In the genomic region with DNA sequence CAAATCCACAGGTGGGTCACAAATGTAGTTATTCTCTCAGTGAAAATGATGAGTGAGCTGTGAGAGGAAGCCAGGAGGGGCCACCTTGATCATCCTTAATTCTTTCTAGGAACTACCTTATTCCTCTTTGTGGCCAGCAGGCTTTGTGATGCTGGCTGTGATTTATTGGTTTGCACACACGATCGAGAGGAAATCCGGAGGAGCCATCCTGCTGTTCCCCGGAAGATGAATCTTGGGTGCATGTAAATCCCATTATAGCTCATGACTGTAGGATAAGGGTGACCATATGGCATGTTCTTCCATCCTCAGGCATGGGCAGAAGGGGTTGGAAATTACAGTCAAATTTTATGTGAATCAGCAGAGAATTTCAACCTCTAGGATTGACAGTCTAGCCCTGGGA, we compare ENCODE assay signal across 17 cellular contexts.
DNase-seq lines count a peak whose midpoint lies in the region; ATAC-seq, FAIRE-seq and TF ChIP-seq lines count a peak whose summit lies in the region.
"Had no signal": no experiment of that assay in that cellular context is flagged by ENCODE, and none has a peak within 500 bp of the region (broad histone marks: within the 10 kb centered on the region; RNA-seq: fewer than 3 reads in every experiment).

No MANE protein-coding gene starts in this region.

- CTCF ChIA-PET in K562 (lab: Yijun Ruan, JAX; ENCODE audit: low intra/inter-chr PET ratio), result no interaction called here

- TF ChIP-seq RAD21 in K562 (CRISPR knock-in tag; conservative IDR thresholded peaks at IDR 0.05 in 1 of 2, IDR thresholded peaks at IDR 0.05 in 1 of 2), result no peak

- H3K4me1 Mint-ChIP-seq in glutamatergic neuron (ENCODE audit: low read depth, unreplicated experiment), result peaks cover 3% of the 10 kb centered on the region
- H3K4me1 Mint-ChIP-seq: GM23338 had no signal

- H3K27ac Mint-ChIP-seq in glutamatergic neuron (ENCODE audit: unreplicated experiment), result no peak overlapping the region
- H3K27ac Mint-ChIP-seq: GM23338 had no signal

- no peaks in the 10 kb centered on the region for H3K79me2 ChIP-seq in K562 (ENCODE audit: control insufficient read depth, insufficient read depth, low read length)

- no peak for ATAC-seq in K562
- no peak for ATAC-seq in right lobe of liver
- ATAC-seq: GM23338 had no signal

- no peak overlapping the region for H3K9ac ChIP-seq in K562 (ENCODE audit: insufficient read depth in 1 of 2, low read depth in 2 of 2, low read length in 2 of 2)

- TF ChIP-seq CTCF in K562 (IDR thresholded peaks at IDR 0.05 in 2 of 3, conservative IDR thresholded peaks at IDR 0.05 in 1 of 3; ENCODE audit: insufficient read depth in 2 of 3, low read depth in 1 of 3, low read length in 3 of 3) (no peak), glutamatergic neuron (IDR thresholded peaks at IDR 0.05; ENCODE audit: partially characterized antibody, unreplicated experiment) (no peak), stomach (IDR thresholded peaks at IDR 0.05) (no peak), right lobe of liver (IDR thresholded peaks at IDR 0.05) (no peak)

- TF ChIP-seq EP300 in K562 (IDR thresholded peaks at IDR 0.05; ENCODE audit: low read length) (no peak), stomach (IDR thresholded peaks at IDR 0.05) (no peak)

- H3K9me3 ChIP-seq in K562 (replicated peaks; ENCODE audit: control insufficient read depth, insufficient read depth, low read depth, low read length) (no peaks in the 10 kb centered on the region), stomach (peaks cover 0 to 3% (median 0%) of the 10 kb centered on the region in 4 donors), right lobe of liver (no peaks in the 10 kb centered on the region)
- H3K9me3 ChIP-seq: Caco-2 had no signal

- H3K36me3 ChIP-seq in K562 (ENCODE audit: control insufficient read depth, insufficient read depth, low read length) (no peaks in the 10 kb centered on the region), stomach (no peaks in the 10 kb centered on the region), right lobe of liver (no peaks in the 10 kb centered on the region)

- POLR2A ChIA-PET in K562 (lab: Yijun Ruan, JAX), result no interaction called here

- H3K4me1 ChIP-seq in K562 (replicated peaks in 1 of 2; ENCODE audit: control insufficient read depth in 2 of 2, insufficient read depth in 2 of 2, low read length in 2 of 2), result peaks cover 5 to 19% of the 10 kb centered on the region in 2 experiments; a peak in 4 of 5 replicates
- no peaks in the 10 kb centered on the region for H3K4me1 ChIP-seq in stomach
- no peaks in the 10 kb centered on the region for H3K4me1 ChIP-seq in right lobe of liver

- peak; percentile 11 for FAIRE-seq in K562 (lab: Jason Lieb, UNC)
- FAIRE-seq: A204.1, G401.6, GM12891, H54 had no signal

- H3K9me1 ChIP-seq in K562 (ENCODE audit: control insufficient read depth, insufficient read depth, low read length), result no peaks in the 10 kb centered on the region

- in situ Hi-C loops in K562 (cut with MboI), result no loop called here

- no peak overlapping the region for H2AFZ ChIP-seq in K562 (ENCODE audit: low read depth, low read length)
- H2AFZ ChIP-seq: GM23338 had no signal

- H3K27ac ChIP-seq in K562 (ENCODE audit: extremely low read depth, low read depth, low read length), result no peak overlapping the region
- H3K27ac ChIP-seq in stomach, result no peak overlapping the region
- H3K27ac ChIP-seq in right lobe of liver, result no peak overlapping the region
- H3K27ac ChIP-seq: C4-2B had no signal

- H3K27me3 Mint-ChIP-seq in glutamatergic neuron (ENCODE audit: unreplicated experiment), result peaks cover 3% of the 10 kb centered on the region
- H3K27me3 Mint-ChIP-seq: CD4-positive, alpha-beta T cell had no signal

- DNase-seq in NCI-H524 (lab: John Stamatoyannopoulos, UW), result peak; percentile 53 to 82
- DNase-seq in NCI-H82 (lab: John Stamatoyannopoulos, UW), result peak; percentile 94
- DNase-seq in K562 (ENCODE audit: extremely low read depth in 1 of 4, low spot score in 3 of 4), result no peak
- no peak for DNase-seq in glutamatergic neuron
- no peak for DNase-seq in stomach
- DNase-seq in DMS53 (lab: John Stamatoyannopoulos, UW), result no peak
- DNase-seq in right lobe of liver, result no peak
- DNase-seq: AML-193; Caco-2; CD4-positive, alpha-beta T cell; HCEC 1CT had no signal

- no peaks in the 10 kb centered on the region for H4K20me1 ChIP-seq in K562 (replicated peaks; ENCODE audit: control insufficient read depth, insufficient read depth, low read length)

- no TSS peak for BruUV-seq in K562 (replicated peaks; lab: Mats Ljungman, UMichigan)

- intact Hi-C loops in K562 (cut with micrococcal nuclease) (no loop called here), stomach (cut with DNase I; ENCODE audit: low total_unique reads) (no loop called here), right lobe of liver (cut with DNase I) (no loop called here)

- H3K9me3 Mint-ChIP-seq in glutamatergic neuron (ENCODE audit: unreplicated experiment), result peaks cover 5% of the 10 kb centered on the region
- H3K9me3 Mint-ChIP-seq: CD4-positive, alpha-beta T cell had no signal

- H3K4me2 ChIP-seq in K562 (ENCODE audit: insufficient read depth, low read length), result no peak overlapping the region
- H3K4me2 ChIP-seq: GM23338 had no signal

- TF ChIP-seq POLR2A in K562 (conservative IDR thresholded peaks at IDR 0.05), result no peak
- no peak for TF ChIP-seq POLR2A in stomach (IDR thresholded peaks at IDR 0.05)
- TF ChIP-seq POLR2A in right lobe of liver (IDR thresholded peaks at IDR 0.05), result no peak

- peaks cover 11% of the 10 kb centered on the region for H3K36me3 Mint-ChIP-seq in glutamatergic neuron (ENCODE audit: unreplicated experiment)

- H3K4me3 Mint-ChIP-seq in glutamatergic neuron (ENCODE audit: unreplicated experiment), result no peak overlapping the region
- H3K4me3 Mint-ChIP-seq: CD4-positive, alpha-beta T cell; GM23338 had no signal

- WGBS in K562 (ENCODE audit: insufficient coverage, low coverage, missing lambda C conversion rate), result 53% methylated on average over 4 of the region's 4 CpGs
- 93 to 97% (median 94%) methylated on average over 4 of the region's 4 CpGs for WGBS in stomach, 5 donors
- WGBS in right lobe of liver (ENCODE audit: insufficient coverage, low coverage, low lambda C conversion rate, missing lambda C conversion rate), result 83% methylated on average over 1 of the region's 4 CpGs

- no peaks in the 10 kb centered on the region for H3K27me3 ChIP-seq in K562 (ENCODE audit: control insufficient read depth in 2 of 2, insufficient read depth in 2 of 2, low read length in 2 of 2)
- no peaks in the 10 kb centered on the region for H3K27me3 ChIP-seq in stomach
- H3K27me3 ChIP-seq in right lobe of liver, result no peaks in the 10 kb centered on the region

- H3K4me3 ChIP-seq in K562, result no peak overlapping the region
- H3K4me3 ChIP-seq in stomach, result no peak overlapping the region
- no peak overlapping the region for H3K4me3 ChIP-seq in right lobe of liver
- H3K4me3 ChIP-seq: GM23338 had no signal

TF ChIP-seq in K562, 482 proteins besides CTCF, POLR2A, EP300 and RAD21 (continues in another document):
- TF ChIP-seq RBM22 (IDR thresholded peaks at IDR 0.05; ENCODE audit: low read depth, low read length, poor library complexity, severe bottlenecking) (no peak), POLR3G (IDR thresholded peaks at IDR 0.05; ENCODE audit: extremely low read depth, insufficient read length, insufficient replicate concordance) (no peak), ERF (CRISPR knock-in tag; IDR thresholded peaks at IDR 0.05) (no peak), ZNF175 (CRISPR knock-in tag; IDR thresholded peaks at IDR 0.05; ENCODE audit: low read depth) (no peak), SNIP1 (IDR thresholded peaks at IDR 0.05; ENCODE audit: low read depth) (no peak)
- TF ChIP-seq, protein P1, sequence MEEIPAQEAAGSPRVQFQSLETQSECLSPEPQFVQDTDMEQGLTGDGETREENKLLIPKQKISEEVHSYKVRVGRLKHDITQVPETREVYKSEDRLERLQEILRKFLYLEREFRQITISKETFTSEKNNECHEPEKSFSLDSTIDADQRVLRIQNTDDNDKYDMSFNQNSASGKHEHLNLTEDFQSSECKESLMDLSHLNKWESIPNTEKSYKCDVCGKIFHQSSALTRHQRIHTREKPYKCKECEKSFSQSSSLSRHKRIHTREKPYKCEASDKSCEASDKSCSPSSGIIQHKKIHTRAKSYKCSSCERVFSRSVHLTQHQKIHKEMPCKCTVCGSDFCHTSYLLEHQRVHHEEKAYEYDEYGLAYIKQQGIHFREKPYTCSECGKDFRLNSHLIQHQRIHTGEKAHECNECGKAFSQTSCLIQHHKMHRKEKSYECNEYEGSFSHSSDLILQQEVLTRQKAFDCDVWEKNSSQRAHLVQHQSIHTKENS (CRISPR knock-in tag; IDR thresholded peaks at IDR 0.05), result no peak
- TF ChIP-seq, protein P2, sequence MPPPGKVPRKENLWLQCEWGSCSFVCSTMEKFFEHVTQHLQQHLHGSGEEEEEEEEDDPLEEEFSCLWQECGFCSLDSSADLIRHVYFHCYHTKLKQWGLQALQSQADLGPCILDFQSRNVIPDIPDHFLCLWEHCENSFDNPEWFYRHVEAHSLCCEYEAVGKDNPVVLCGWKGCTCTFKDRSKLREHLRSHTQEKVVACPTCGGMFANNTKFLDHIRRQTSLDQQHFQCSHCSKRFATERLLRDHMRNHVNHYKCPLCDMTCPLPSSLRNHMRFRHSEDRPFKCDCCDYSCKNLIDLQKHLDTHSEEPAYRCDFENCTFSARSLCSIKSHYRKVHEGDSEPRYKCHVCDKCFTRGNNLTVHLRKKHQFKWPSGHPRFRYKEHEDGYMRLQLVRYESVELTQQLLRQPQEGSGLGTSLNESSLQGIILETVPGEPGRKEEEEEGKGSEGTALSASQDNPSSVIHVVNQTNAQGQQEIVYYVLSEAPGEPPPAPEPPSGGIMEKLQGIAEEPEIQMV (tag; conservative IDR thresholded peaks at IDR 0.05; ENCODE audit: low read depth), result no peak
- TF ChIP-seq, protein P3, sequence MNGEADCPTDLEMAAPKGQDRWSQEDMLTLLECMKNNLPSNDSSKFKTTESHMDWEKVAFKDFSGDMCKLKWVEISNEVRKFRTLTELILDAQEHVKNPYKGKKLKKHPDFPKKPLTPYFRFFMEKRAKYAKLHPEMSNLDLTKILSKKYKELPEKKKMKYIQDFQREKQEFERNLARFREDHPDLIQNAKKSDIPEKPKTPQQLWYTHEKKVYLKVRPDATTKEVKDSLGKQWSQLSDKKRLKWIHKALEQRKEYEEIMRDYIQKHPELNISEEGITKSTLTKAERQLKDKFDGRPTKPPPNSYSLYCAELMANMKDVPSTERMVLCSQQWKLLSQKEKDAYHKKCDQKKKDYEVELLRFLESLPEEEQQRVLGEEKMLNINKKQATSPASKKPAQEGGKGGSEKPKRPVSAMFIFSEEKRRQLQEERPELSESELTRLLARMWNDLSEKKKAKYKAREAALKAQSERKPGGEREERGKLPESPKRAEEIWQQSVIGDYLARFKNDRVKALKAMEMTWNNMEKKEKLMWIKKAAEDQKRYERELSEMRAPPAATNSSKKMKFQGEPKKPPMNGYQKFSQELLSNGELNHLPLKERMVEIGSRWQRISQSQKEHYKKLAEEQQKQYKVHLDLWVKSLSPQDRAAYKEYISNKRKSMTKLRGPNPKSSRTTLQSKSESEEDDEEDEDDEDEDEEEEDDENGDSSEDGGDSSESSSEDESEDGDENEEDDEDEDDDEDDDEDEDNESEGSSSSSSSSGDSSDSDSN (IDR thresholded peaks at IDR 0.05; ENCODE audit: borderline replicate concordance in 1 of 2, low read depth in 2 of 2, low read length in 2 of 2), result no peak

Comparison
In these comparisons a context has a peak if more than half of its experiments do, and no peak if none do; other contexts are left out.
1. DNase-seq: peak in NCI-H524 (2 of 2) and NCI-H82 (single experiment); none in K562 (0 of 4), glutamatergic neuron (single experiment), stomach (single experiment), DMS53 (single experiment) and right lobe of liver (0 of 3).